15 cellular contexts compared by ENCODE assay signal in the genomic region with DNA sequence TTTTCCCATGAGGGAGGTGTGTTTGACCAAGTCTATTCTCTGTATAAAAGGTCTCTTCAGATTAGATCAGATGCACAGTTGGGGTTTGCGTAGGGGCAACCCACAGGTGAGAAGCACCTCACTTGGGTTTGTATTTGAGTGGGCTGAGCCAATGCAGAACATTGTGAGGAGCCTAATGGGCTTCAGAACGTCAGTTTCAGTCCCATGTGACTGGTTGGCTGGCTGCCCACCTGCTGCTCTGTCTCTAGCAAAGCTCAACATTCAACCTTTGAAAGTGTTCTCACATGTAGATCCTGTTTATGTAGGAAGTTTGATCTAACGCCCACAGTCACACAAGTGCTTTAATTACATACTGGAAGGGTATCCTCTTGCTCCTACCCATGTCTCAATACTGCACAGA.
DNase-seq lines count a peak whose midpoint lies in the region; ATAC-seq, FAIRE-seq and TF ChIP-seq lines count a peak whose summit lies in the region.
"Had no signal": no experiment of that assay in that cellular context is flagged by ENCODE, and none has a peak within 500 bp of the region (broad histone marks: within the 10 kb centered on the region; RNA-seq: fewer than 3 reads in every experiment).

No MANE protein-coding gene starts in this region.

- H3K36me3 Mint-ChIP-seq in stimulated activated memory B cell treated with anti-CD40 and anti-IgM and Interleukin-4, amounts not matched to agents 10 μg/mL and 1 μg/mL and 100 μg/mL, for 72 hours = no peaks in the 10 kb centered on the region

- H3K27ac Mint-ChIP-seq in stimulated activated memory B cell treated with anti-CD40 and anti-IgM and Interleukin-4, amounts not matched to agents 10 μg/mL and 1 μg/mL and 100 μg/mL, for 72 hours = peak overlapping the region; percentile 36
- H3K27ac Mint-ChIP-seq: progenitor cell of endocrine pancreas had no signal

- H3K36me3 ChIP-seq in heart left ventricle = no peaks in the 10 kb centered on the region
- H3K36me3 ChIP-seq: brain microvascular endothelial cell had no signal

- no peak for TF ChIP-seq POLR2A in heart left ventricle (IDR thresholded peaks at IDR 0.05)

- H3K4me3 Mint-ChIP-seq in stimulated activated memory B cell treated with anti-CD40 and anti-IgM and Interleukin-4, amounts not matched to agents 10 μg/mL and 1 μg/mL and 100 μg/mL, for 72 hours = peak overlapping the region; percentile 38

- FAIRE-seq in urothelium cell line (lab: Jason Lieb, UNC) = no peak
- FAIRE-seq: islet of Langerhans, K562 had no signal

- TF ChIP-seq CTCF in heart left ventricle (IDR thresholded peaks at IDR 0.05) = no peak

- H3K27ac ChIP-seq in heart left ventricle = no peak overlapping the region
- H3K27ac ChIP-seq: brain microvascular endothelial cell had no signal

- no peaks in the 10 kb centered on the region for H3K27me3 ChIP-seq in heart left ventricle
- H3K27me3 ChIP-seq: brain microvascular endothelial cell had no signal

- 45 to 52% (median 47%) methylated on average over 3 of the region's 3 CpGs for WGBS in heart left ventricle, 4 donors

- no peaks in the 10 kb centered on the region for H3K27me3 Mint-ChIP-seq in stimulated activated memory B cell treated with anti-CD40 and anti-IgM and Interleukin-4, amounts not matched to agents 10 μg/mL and 1 μg/mL and 100 μg/mL, for 72 hours
- H3K27me3 Mint-ChIP-seq: progenitor cell of endocrine pancreas had no signal

- H3K4me3 ChIP-seq in heart left ventricle = no peak overlapping the region
- H3K4me3 ChIP-seq: K562 had no signal

- no peaks in the 10 kb centered on the region for H3K4me1 ChIP-seq in heart left ventricle

- no peaks in the 10 kb centered on the region for H3K9me3 Mint-ChIP-seq in stimulated activated memory B cell treated with anti-CD40 and anti-IgM and Interleukin-4, amounts not matched to agents 10 μg/mL and 1 μg/mL and 100 μg/mL, for 72 hours

- H3K9me3 ChIP-seq in heart left ventricle = no peaks in the 10 kb centered on the region

- H3K4me1 Mint-ChIP-seq in stimulated activated memory B cell treated with anti-CD40 and anti-IgM and Interleukin-4, amounts not matched to agents 10 μg/mL and 1 μg/mL and 100 μg/mL, for 72 hours = peaks cover 36% of the 10 kb centered on the region

- ATAC-seq in Right ventricle myocardium superior (ENCODE audit: poor library complexity) (no peak), heart left ventricle (no peak), GM18519 (IDR thresholded peaks at IDR 0.05; ENCODE audit: low FRiP score, unreplicated experiment) (no peak)
- peak; percentile 83 for ATAC-seq in stimulated activated memory B cell treated with anti-CD40 and anti-IgM and Interleukin-4, amounts not matched to agents 10 μg/mL and 1 μg/mL and 100 μg/mL, for 72 hours
- ATAC-seq: K562 had no signal

- peak; percentile 52 for DNase-seq in Right ventricle myocardium superior
- no peak for DNase-seq in heart left ventricle
- DNase-seq in NCI-H69 (lab: John Stamatoyannopoulos, UW) = peak; percentile 28
- DNase-seq in dermis microvascular lymphatic vessel endothelial cell (ENCODE audit: low read depth in 2 of 2) = peak; percentile 4 to 78
- DNase-seq in urothelium cell line (ENCODE audit: low spot score) = no peak
- DNase-seq in NCI-H526 (lab: John Stamatoyannopoulos, UW) = no peak
- DNase-seq: brain microvascular endothelial cell, foreskin melanocyte, GF-D8, NCI-H146 had no signal

- intact Hi-C loops in Right ventricle myocardium superior (cut with DNase I) = no loop called here
- intact Hi-C loops in heart left ventricle (cut with DNase I) = no loop called here

Comparison
In these comparisons a context has a peak if more than half of its experiments do, and no peak if none do; other contexts are left out.
1. DNase-seq: peak in Right ventricle myocardium superior (single experiment), NCI-H69 (single experiment) and dermis microvascular lymphatic vessel endothelial cell (2 of 2); none in heart left ventricle (0 of 5), urothelium cell line (single experiment) and NCI-H526 (0 of 2).